Comparison of ENCODE assay signal across 20 cellular contexts in genomic region chr2:228986961-228987360, GRCh38.
"Had no signal": no experiment of that assay in that cellular context is flagged by ENCODE, and none has a peak within 500 bp of the region (broad histone marks: within the 10 kb centered on the region; RNA-seq: fewer than 3 reads in every experiment).

No MANE protein-coding gene starts in this region.

- H3K27me3 Mint-ChIP-seq: activated naive CD4-positive, alpha-beta T cell treated with anti-CD3 and anti-CD28 coated beads, Interleukin-2, amount 50 U/mL, for 24 hours; stimulated activated naive CD8-positive, alpha-beta T cell treated with anti-CD3 and anti-CD28 coated beads, Interleukin-15, amount 100 ng/mL, for 72 hours had no signal

- H3K4me3 ChIP-seq: ascending aorta, heart left ventricle, pancreas, skin epidermis, tibial artery had no signal

- H3K27me3 ChIP-seq: ascending aorta, brain microvascular endothelial cell, heart left ventricle, pancreas, tibial artery had no signal

- H3K27ac Mint-ChIP-seq: activated naive CD4-positive, alpha-beta T cell treated with anti-CD3 and anti-CD28 coated beads, Interleukin-2, amount 50 U/mL, for 24 hours; nephron; stimulated activated effector memory CD8-positive, alpha-beta T cell treated with anti-CD3 and anti-CD28 coated beads, Interleukin-12 subunit alpha, Interleukin-12 subunit beta, amount 100 ng/mL, for 72 hours; stimulated activated naive CD8-positive, alpha-beta T cell treated with anti-CD3 and anti-CD28 coated beads, Interleukin-15, amount 100 ng/mL, for 72 hours had no signal

- H3K9me3 ChIP-seq: ascending aorta, heart left ventricle, pancreas, tibial artery had no signal

- H3K9me3 Mint-ChIP-seq: activated naive CD4-positive, alpha-beta T cell treated with anti-CD3 and anti-CD28 coated beads, Interleukin-2, amount 50 U/mL, for 24 hours had no signal

- H3K27ac ChIP-seq: ascending aorta, brain microvascular endothelial cell, heart left ventricle, pancreas, skin epidermis, tibial artery had no signal

- H3K4me3 Mint-ChIP-seq: activated naive CD4-positive, alpha-beta T cell treated with anti-CD3 and anti-CD28 coated beads, Interleukin-2, amount 50 U/mL, for 24 hours; nephron; stimulated activated effector memory CD8-positive, alpha-beta T cell treated with anti-CD3 and anti-CD28 coated beads, Interleukin-12 subunit alpha, Interleukin-12 subunit beta, amount 100 ng/mL, for 72 hours; stimulated activated naive CD8-positive, alpha-beta T cell treated with anti-CD3 and anti-CD28 coated beads, Interleukin-15, amount 100 ng/mL, for 72 hours had no signal

- H3K4me1 Mint-ChIP-seq: activated naive CD4-positive, alpha-beta T cell treated with anti-CD3 and anti-CD28 coated beads, Interleukin-2, amount 50 U/mL, for 24 hours; nephron; stimulated activated effector memory CD8-positive, alpha-beta T cell treated with anti-CD3 and anti-CD28 coated beads, Interleukin-12 subunit alpha, Interleukin-12 subunit beta, amount 100 ng/mL, for 72 hours; stimulated activated naive CD8-positive, alpha-beta T cell treated with anti-CD3 and anti-CD28 coated beads, Interleukin-15, amount 100 ng/mL, for 72 hours had no signal

- H3K36me3 Mint-ChIP-seq: activated naive CD4-positive, alpha-beta T cell treated with anti-CD3 and anti-CD28 coated beads, Interleukin-2, amount 50 U/mL, for 24 hours; stimulated activated effector memory CD8-positive, alpha-beta T cell treated with anti-CD3 and anti-CD28 coated beads, Interleukin-12 subunit alpha, Interleukin-12 subunit beta, amount 100 ng/mL, for 72 hours had no signal

- ATAC-seq: esophagus mucosa; heart left ventricle; pancreas; right cardiac atrium; stimulated activated effector memory CD8-positive, alpha-beta T cell treated with anti-CD3 and anti-CD28 coated beads, Interleukin-12 subunit alpha, Interleukin-12 subunit beta, amount 100 ng/mL, for 72 hours; stimulated activated naive CD8-positive, alpha-beta T cell treated with anti-CD3 and anti-CD28 coated beads, Interleukin-15, amount 100 ng/mL, for 72 hours had no signal

- DNase-seq: activated CD4-positive, alpha-beta T cell treated with anti-CD3 and anti-CD28 coated beads for 1 hour; activated CD4-positive, alpha-beta T cell treated with anti-CD3 and anti-CD28 coated beads, Interleukin-2, amount 50 U/mL, for 1 hour; activated gamma-delta T cell treated with Interleukin-2 at 50 U/mL for 16 hours; activated T-cell treated with anti-CD3 and anti-CD28 coated beads, Interleukin-2, amount 50 U/mL, for 1 hour; brain microvascular endothelial cell; central memory CD4-positive, alpha-beta T cell; effector memory CD4-positive, alpha-beta T cell; heart left ventricle; pancreas; right cardiac atrium; stimulated activated CD4-positive, alpha-beta T cell treated with anti-CD3 and anti-CD28 coated beads, Interleukin-1b, Interleukin-23, amount 100 ng/mL, for 48 hours; stimulated activated naive CD8-positive, alpha-beta T cell treated with anti-CD3 and anti-CD28 coated beads, Interleukin-15, amount 100 ng/mL, for 72 hours; T-helper 9 cell; tibial artery had no signal

- H3K4me1 ChIP-seq: ascending aorta, heart left ventricle, pancreas, tibial artery had no signal

- H3K36me3 ChIP-seq: ascending aorta, brain microvascular endothelial cell, heart left ventricle, pancreas, tibial artery had no signal
